ENCODE assay signal across 19 cellular contexts in genomic region chr13:51252954-51253531, GRCh38. TPM values are rescaled to one million over a fixed set of nuclear protein-coding genes. Genes with fewer than 3 reads are reported as not detected.
DNase-seq lines count a peak whose midpoint lies in the region; ATAC-seq and TF ChIP-seq lines count a peak whose summit lies in the region.
"Had no signal": no experiment of that assay in that cellular context is flagged by ENCODE, and none has a peak within 500 bp of the region (broad histone marks: within the 10 kb centered on the region; RNA-seq: fewer than 3 reads in every experiment).

No MANE protein-coding gene starts in this region.

- no peak overlapping the region for H3K4me3 Mint-ChIP-seq in activated CD8-positive, alpha-beta T cell treated with anti-CD3 and anti-CD28 coated beads for 36 hours
- H3K4me3 Mint-ChIP-seq in activated CD8-positive, alpha-beta T cell treated with anti-CD3 and anti-CD28 coated beads, Interleukin-2, amount 10 ng/mL, durations not matched to agents 7 days and 5 days = no peak overlapping the region
- H3K4me3 Mint-ChIP-seq in stimulated activated memory B cell treated with anti-CD40 and anti-IgM and Interleukin-4, amounts not matched to agents 10 μg/mL and 1 μg/mL and 100 μg/mL, for 72 hours = peak overlapping the region; percentile 2
- H3K4me3 Mint-ChIP-seq: activated naive CD4-positive, alpha-beta T cell treated with anti-CD3 and anti-CD28 coated beads, Interleukin-2, amount 10 ng/mL, durations not matched to agents 7 days and 5 days; activated T-cell treated with anti-CD3 and anti-CD28 coated beads, Interleukin-2, amount 50 U/mL, for 24 hours; mesothelial cell of epicardium; neural crest cell; stimulated activated effector memory CD8-positive, alpha-beta T cell treated with anti-CD3 and anti-CD28 coated beads, Interleukin-12 subunit alpha, Interleukin-12 subunit beta, amount 100 ng/mL, for 72 hours had no signal

- H3K27me3 Mint-ChIP-seq in activated CD8-positive, alpha-beta T cell treated with anti-CD3 and anti-CD28 coated beads for 36 hours = no peaks in the 10 kb centered on the region
- H3K27me3 Mint-ChIP-seq in activated CD8-positive, alpha-beta T cell treated with anti-CD3 and anti-CD28 coated beads, Interleukin-2, amount 10 ng/mL, durations not matched to agents 7 days and 5 days (ENCODE audit: low read depth) = no peaks in the 10 kb centered on the region
- no peaks in the 10 kb centered on the region for H3K27me3 Mint-ChIP-seq in stimulated activated memory B cell treated with anti-CD40 and anti-IgM and Interleukin-4, amounts not matched to agents 10 μg/mL and 1 μg/mL and 100 μg/mL, for 72 hours
- H3K27me3 Mint-ChIP-seq: activated naive CD4-positive, alpha-beta T cell treated with anti-CD3 and anti-CD28 coated beads, Interleukin-2, amount 10 ng/mL, durations not matched to agents 7 days and 5 days had no signal

- POLR2A ChIA-PET in activated CD8-positive, alpha-beta T cell treated with anti-CD3 and anti-CD28 coated beads for 36 hours (lab: Charles Lee) = interaction anchor here (0.6 to 1.0 kb wide), 2 partner anchors 13 to 30 kb away, joined by 3 read pairs; no protein-coding TSS in a partner anchor
- POLR2A ChIA-PET in activated CD8-positive, alpha-beta T cell treated with anti-CD3 and anti-CD28 coated beads, Interleukin-2, amount 10 ng/mL, durations not matched to agents 7 days and 5 days (lab: Charles Lee) = no interaction called here

- no peak for DNase-seq in activated CD8-positive, alpha-beta T cell treated with anti-CD3 and anti-CD28 coated beads for 36 hours
- no peak for DNase-seq in activated CD8-positive, alpha-beta T cell treated with anti-CD3 and anti-CD28 coated beads, Interleukin-2, amount 10 ng/mL, durations not matched to agents 7 days and 5 days
- peak; percentile 84 for DNase-seq in NOMO-1 treated with DMSO at 0.1 percent for 48 hours (lab: John Stamatoyannopoulos, UW; ENCODE audit: unreplicated experiment)
- peak; percentile 9 for DNase-seq in dermis blood vessel endothelial cell
- DNase-seq in COR-L47 (lab: John Stamatoyannopoulos, UW) = no peak
- no peak for DNase-seq in NCI-H1092 (lab: John Stamatoyannopoulos, UW)
- no peak for DNase-seq in NCI-H187 (lab: John Stamatoyannopoulos, UW)
- DNase-seq: activated CD4-positive, alpha-beta T cell treated with anti-CD3 and anti-CD28 coated beads, Interleukin-2, amount 50 U/mL, for 4 hours; activated naive CD4-positive, alpha-beta T cell treated with anti-CD3 and anti-CD28 coated beads, Interleukin-2, amount 10 ng/mL, durations not matched to agents 7 days and 5 days; activated T-cell treated with anti-CD3 and anti-CD28 coated beads, Interleukin-2, amount 50 U/mL, for 24 hours; kidney glomerular epithelial cell; NCI-H1092 treated with DMSO at 0.1 percent for 48 hours; NCI-H526 treated with DMSO at 0.1 percent for 48 hours; trophoblast cell had no signal

- intact Hi-C loops in activated CD8-positive, alpha-beta T cell treated with anti-CD3 and anti-CD28 coated beads for 36 hours (cut with micrococcal nuclease) = no loop called here

- no peak for TF ChIP-seq CTCF in activated CD8-positive, alpha-beta T cell treated with anti-CD3 and anti-CD28 coated beads for 36 hours (IDR thresholded peaks at IDR 0.05)

- no peaks in the 10 kb centered on the region for H3K36me3 Mint-ChIP-seq in activated CD8-positive, alpha-beta T cell treated with anti-CD3 and anti-CD28 coated beads for 36 hours (ENCODE audit: low read depth)
- no peaks in the 10 kb centered on the region for H3K36me3 Mint-ChIP-seq in activated CD8-positive, alpha-beta T cell treated with anti-CD3 and anti-CD28 coated beads, Interleukin-2, amount 10 ng/mL, durations not matched to agents 7 days and 5 days (ENCODE audit: low read depth)
- H3K36me3 Mint-ChIP-seq in stimulated activated memory B cell treated with anti-CD40 and anti-IgM and Interleukin-4, amounts not matched to agents 10 μg/mL and 1 μg/mL and 100 μg/mL, for 72 hours = peaks cover 5% of the 10 kb centered on the region
- H3K36me3 Mint-ChIP-seq: activated naive CD4-positive, alpha-beta T cell treated with anti-CD3 and anti-CD28 coated beads, Interleukin-2, amount 10 ng/mL, durations not matched to agents 7 days and 5 days; mesothelial cell of epicardium; stimulated activated effector memory CD8-positive, alpha-beta T cell treated with anti-CD3 and anti-CD28 coated beads, Interleukin-12 subunit alpha, Interleukin-12 subunit beta, amount 100 ng/mL, for 72 hours had no signal

- ATAC-seq in activated CD8-positive, alpha-beta T cell treated with anti-CD3 and anti-CD28 coated beads for 36 hours = peak; percentile 67
- no peak for ATAC-seq in activated CD8-positive, alpha-beta T cell treated with anti-CD3 and anti-CD28 coated beads, Interleukin-2, amount 10 ng/mL, durations not matched to agents 7 days and 5 days
- ATAC-seq in stimulated activated memory B cell treated with anti-CD40 and anti-IgM and Interleukin-4, amounts not matched to agents 10 μg/mL and 1 μg/mL and 100 μg/mL, for 72 hours = peak; percentile 77
- ATAC-seq: Panc1; stimulated activated effector memory CD8-positive, alpha-beta T cell treated with anti-CD3 and anti-CD28 coated beads, Interleukin-12 subunit alpha, Interleukin-12 subunit beta, amount 100 ng/mL, for 72 hours had no signal

- no peaks in the 10 kb centered on the region for H3K9me3 Mint-ChIP-seq in activated CD8-positive, alpha-beta T cell treated with anti-CD3 and anti-CD28 coated beads for 36 hours
- H3K9me3 Mint-ChIP-seq in activated CD8-positive, alpha-beta T cell treated with anti-CD3 and anti-CD28 coated beads, Interleukin-2, amount 10 ng/mL, durations not matched to agents 7 days and 5 days (ENCODE audit: insufficient read depth) = no peaks in the 10 kb centered on the region
- no peaks in the 10 kb centered on the region for H3K9me3 Mint-ChIP-seq in stimulated activated memory B cell treated with anti-CD40 and anti-IgM and Interleukin-4, amounts not matched to agents 10 μg/mL and 1 μg/mL and 100 μg/mL, for 72 hours
- H3K9me3 Mint-ChIP-seq: activated naive CD4-positive, alpha-beta T cell treated with anti-CD3 and anti-CD28 coated beads, Interleukin-2, amount 10 ng/mL, durations not matched to agents 7 days and 5 days; activated T-cell treated with anti-CD3 and anti-CD28 coated beads, Interleukin-2, amount 50 U/mL, for 24 hours; mesothelial cell of epicardium; neural crest cell; stimulated activated effector memory CD8-positive, alpha-beta T cell treated with anti-CD3 and anti-CD28 coated beads, Interleukin-12 subunit alpha, Interleukin-12 subunit beta, amount 100 ng/mL, for 72 hours had no signal

- CTCF ChIA-PET in activated CD8-positive, alpha-beta T cell treated with anti-CD3 and anti-CD28 coated beads for 36 hours (lab: Charles Lee) = interaction anchor here (1.0 to 1.4 kb wide), 4 partner anchors 11 to 128 kb away, joined by 3 to 8 read pairs (median 3); no protein-coding TSS in a partner anchor
- CTCF ChIA-PET in activated CD8-positive, alpha-beta T cell treated with anti-CD3 and anti-CD28 coated beads, Interleukin-2, amount 10 ng/mL, durations not matched to agents 7 days and 5 days (lab: Charles Lee) = interaction anchor here (1.2 to 3.1 kb wide), 2 partner anchors 33 to 128 kb away, joined by 4 to 16 read pairs; no protein-coding TSS in a partner anchor

- H3K4me1 Mint-ChIP-seq in activated CD8-positive, alpha-beta T cell treated with anti-CD3 and anti-CD28 coated beads for 36 hours (ENCODE audit: low read depth) = peaks cover 7% of the 10 kb centered on the region
- peaks cover 10% of the 10 kb centered on the region for H3K4me1 Mint-ChIP-seq in activated CD8-positive, alpha-beta T cell treated with anti-CD3 and anti-CD28 coated beads, Interleukin-2, amount 10 ng/mL, durations not matched to agents 7 days and 5 days (ENCODE audit: low read depth)
- H3K4me1 Mint-ChIP-seq in stimulated activated memory B cell treated with anti-CD40 and anti-IgM and Interleukin-4, amounts not matched to agents 10 μg/mL and 1 μg/mL and 100 μg/mL, for 72 hours = peaks cover 19% of the 10 kb centered on the region
- H3K4me1 Mint-ChIP-seq: activated naive CD4-positive, alpha-beta T cell treated with anti-CD3 and anti-CD28 coated beads, Interleukin-2, amount 10 ng/mL, durations not matched to agents 7 days and 5 days; neural crest cell; stimulated activated effector memory CD8-positive, alpha-beta T cell treated with anti-CD3 and anti-CD28 coated beads, Interleukin-12 subunit alpha, Interleukin-12 subunit beta, amount 100 ng/mL, for 72 hours had no signal

- H3K27ac Mint-ChIP-seq in activated CD8-positive, alpha-beta T cell treated with anti-CD3 and anti-CD28 coated beads for 36 hours = no peak overlapping the region
- no peak overlapping the region for H3K27ac Mint-ChIP-seq in activated CD8-positive, alpha-beta T cell treated with anti-CD3 and anti-CD28 coated beads, Interleukin-2, amount 10 ng/mL, durations not matched to agents 7 days and 5 days
- peak overlapping the region; percentile 85 for H3K27ac Mint-ChIP-seq in stimulated activated memory B cell treated with anti-CD40 and anti-IgM and Interleukin-4, amounts not matched to agents 10 μg/mL and 1 μg/mL and 100 μg/mL, for 72 hours
- H3K27ac Mint-ChIP-seq: activated naive CD4-positive, alpha-beta T cell treated with anti-CD3 and anti-CD28 coated beads, Interleukin-2, amount 10 ng/mL, durations not matched to agents 7 days and 5 days; activated T-cell treated with anti-CD3 and anti-CD28 coated beads, Interleukin-2, amount 50 U/mL, for 24 hours; mesothelial cell of epicardium; stimulated activated effector memory CD8-positive, alpha-beta T cell treated with anti-CD3 and anti-CD28 coated beads, Interleukin-12 subunit alpha, Interleukin-12 subunit beta, amount 100 ng/mL, for 72 hours had no signal

RNA-seq across cellular contexts. Expression of gene FAM124A, which starts 30.8 kb away (rescaled TPM):
- total RNA-seq in activated CD8-positive, alpha-beta T cell treated with anti-CD3 and anti-CD28 coated beads for 36 hours = under 1 TPM; 0.07 to 0.25 TPM
- total RNA-seq in activated CD8-positive, alpha-beta T cell treated with anti-CD3 and anti-CD28 coated beads, Interleukin-2, amount 10 ng/mL, durations not matched to agents 7 days and 5 days = not detected
- total RNA-seq in dermis blood vessel endothelial cell = 9.4 and 9.7 TPM in 2 replicates

Comparison
In these comparisons a context has a peak if more than half of its experiments do, and no peak if none do; other contexts are left out.
1. DNase-seq: peak in NOMO-1 treated with DMSO at 0.1 percent for 48 hours (single experiment) and dermis blood vessel endothelial cell (single experiment); none in activated CD8-positive, alpha-beta T cell treated with anti-CD3 and anti-CD28 coated beads for 36 hours (single experiment), activated CD8-positive, alpha-beta T cell treated with anti-CD3 and anti-CD28 coated beads, Interleukin-2, amount 10 ng/mL, durations not matched to agents 7 days and 5 days (single experiment), COR-L47 (single experiment), NCI-H1092 (single experiment) and NCI-H187 (0 of 2).